Comparison of ENCODE assay signal across 8 cellular contexts in the genomic region with DNA sequence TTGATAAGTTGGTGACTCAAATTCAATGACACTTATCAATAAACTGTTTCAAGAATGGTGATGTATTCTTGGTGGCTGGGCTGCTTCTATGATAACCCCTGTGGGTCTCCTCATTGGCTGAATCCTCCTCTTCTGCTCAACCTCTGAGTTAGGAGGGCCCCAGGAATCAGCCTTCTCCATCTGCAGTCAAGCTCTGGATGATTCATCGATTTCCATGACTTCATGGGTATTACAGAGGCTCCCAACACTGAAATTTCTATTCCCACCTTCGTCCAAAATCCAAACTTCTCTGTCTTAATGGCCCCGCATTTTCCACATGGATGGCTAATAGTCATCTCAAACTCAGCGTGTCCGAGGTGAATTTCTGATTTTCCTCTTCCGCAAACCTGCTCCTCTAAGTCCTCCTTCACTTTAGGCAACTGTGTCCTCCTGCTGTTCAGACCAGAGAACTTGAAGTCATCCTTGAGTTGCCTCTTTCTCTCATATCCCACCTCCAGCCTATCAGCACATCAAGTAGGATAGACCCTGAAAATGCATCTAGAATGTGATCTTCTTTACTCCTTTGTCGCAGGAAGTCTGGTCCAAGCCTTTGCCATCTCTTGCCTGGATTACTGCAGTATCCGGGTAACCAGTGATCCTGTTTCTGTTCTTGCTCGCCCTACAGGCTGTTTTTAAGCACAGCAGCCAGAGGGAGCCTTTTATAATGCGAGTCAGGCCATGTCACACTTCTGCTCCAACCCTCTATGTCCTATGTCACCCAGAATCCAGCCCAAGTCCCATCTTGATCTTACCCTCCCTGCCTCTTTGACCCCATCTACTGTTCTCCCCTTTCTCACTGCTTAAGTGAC. TPM values are rescaled to one million over a fixed set of nuclear protein-coding genes. Genes with fewer than 3 reads are reported as not detected.
DNase-seq lines count a peak whose midpoint lies in the region; ATAC-seq and TF ChIP-seq lines count a peak whose summit lies in the region.

No MANE protein-coding gene starts in this region.

- POLR2A ChIA-PET in activated naive CD8-positive, alpha-beta T cell treated with anti-CD3 and anti-CD28 coated beads, Interleukin-2, amount 10 ng/mL, durations not matched to agents 7 days and 5 days (lab: Charles Lee), result no interaction called here

- intact Hi-C loops in mucosa of descending colon (cut with DNase I, micrococcal nuclease), result no loop called here

- peak; percentile 48 for ATAC-seq in activated naive CD8-positive, alpha-beta T cell treated with anti-CD3 and anti-CD28 coated beads, Interleukin-2, amount 10 ng/mL, durations not matched to agents 7 days and 5 days (ENCODE audit: low read depth)
- ATAC-seq in mucosa of descending colon, result peak; percentile 50
- ATAC-seq in GM18519 (IDR thresholded peaks at IDR 0.05; ENCODE audit: low FRiP score, unreplicated experiment), result no peak

- no peaks in the 10 kb centered on the region for H3K4me1 ChIP-seq in mucosa of descending colon (ENCODE audit: low read depth)

- H3K4me3 Mint-ChIP-seq in activated naive CD8-positive, alpha-beta T cell treated with anti-CD3 and anti-CD28 coated beads, Interleukin-2, amount 10 ng/mL, durations not matched to agents 7 days and 5 days, result no peak overlapping the region

- H3K9me3 ChIP-seq in mucosa of descending colon, result no peaks in the 10 kb centered on the region

- peaks cover 28% of the 10 kb centered on the region for H3K4me1 Mint-ChIP-seq in activated naive CD8-positive, alpha-beta T cell treated with anti-CD3 and anti-CD28 coated beads, Interleukin-2, amount 10 ng/mL, durations not matched to agents 7 days and 5 days

- H3K4me3 ChIP-seq in AG09309 (ENCODE audit: control insufficient read depth, low read depth, low read length) (no peak overlapping the region), GM12865 (ENCODE audit: low read depth, low read length) (no peak overlapping the region), mucosa of descending colon (no peak overlapping the region)
- H3K4me3 ChIP-seq in Jurkat, Clone E6-1 (ENCODE audit: low read length), result no peak overlapping the region

- no peaks in the 10 kb centered on the region for H3K27me3 Mint-ChIP-seq in activated naive CD8-positive, alpha-beta T cell treated with anti-CD3 and anti-CD28 coated beads, Interleukin-2, amount 10 ng/mL, durations not matched to agents 7 days and 5 days

- TF ChIP-seq CTCF in AG09309 (IDR thresholded peaks at IDR 0.05; ENCODE audit: control insufficient read depth, insufficient read depth, low read depth, low read length, missing control alignments), result peak; percentile 37
- peak; percentile 25 for TF ChIP-seq CTCF in GM12865 (IDR thresholded peaks at IDR 0.05; ENCODE audit: insufficient read depth, low read depth, low read length, missing control alignments)
- no peak for TF ChIP-seq CTCF in mucosa of descending colon (IDR thresholded peaks at IDR 0.05)

- DNase-seq in AG09309 (ENCODE audit: low read depth), result no peak
- DNase-seq in GM12865 (ENCODE audit: low read depth), result peak; percentile 41
- DNase-seq in Jurkat, Clone E6-1 (ENCODE audit: low read depth, low spot score), result peak; percentile 55
- DNase-seq in activated naive CD8-positive, alpha-beta T cell treated with anti-CD3 and anti-CD28 coated beads, Interleukin-2, amount 10 ng/mL, durations not matched to agents 7 days and 5 days, result no peak
- no peak for DNase-seq in mucosa of descending colon
- DNase-seq in 8988T, result no peak
- no peak for DNase-seq in activated CD8-positive, alpha-beta memory T cell treated with anti-CD3 and anti-CD28 coated beads for 24 hours

- H3K27ac Mint-ChIP-seq in activated naive CD8-positive, alpha-beta T cell treated with anti-CD3 and anti-CD28 coated beads, Interleukin-2, amount 10 ng/mL, durations not matched to agents 7 days and 5 days, result no peak overlapping the region

- no peaks in the 10 kb centered on the region for H3K36me3 ChIP-seq in mucosa of descending colon (ENCODE audit: low read depth)

- no peaks in the 10 kb centered on the region for H3K9me3 Mint-ChIP-seq in activated naive CD8-positive, alpha-beta T cell treated with anti-CD3 and anti-CD28 coated beads, Interleukin-2, amount 10 ng/mL, durations not matched to agents 7 days and 5 days

- H3K36me3 Mint-ChIP-seq in activated naive CD8-positive, alpha-beta T cell treated with anti-CD3 and anti-CD28 coated beads, Interleukin-2, amount 10 ng/mL, durations not matched to agents 7 days and 5 days, result peaks cover 4% of the 10 kb centered on the region

RNA-seq across cellular contexts. Expression of gene IL7R, which starts 41.4 kb away (rescaled TPM):
- 0.65 TPM for polyA plus RNA-seq in Jurkat, Clone E6-1 (2012; ENCODE audit: insufficient read depth, insufficient read length)
- 100 to 1,000 TPM; 738 to 891 TPM for total RNA-seq in activated naive CD8-positive, alpha-beta T cell treated with anti-CD3 and anti-CD28 coated beads, Interleukin-2, amount 10 ng/mL, durations not matched to agents 7 days and 5 days
- total RNA-seq in mucosa of descending colon, result 10 to 100 TPM in 2 of 3 donors, 1 to 10 TPM in 1; 6.6 to 16.9 (median 10.4) TPM

Comparison
In these comparisons a context has a peak if more than half of its experiments do, and no peak if none do; other contexts are left out.
1. DNase-seq: peak in GM12865 (single experiment) and Jurkat, Clone E6-1 (single experiment); none in AG09309 (single experiment), activated naive CD8-positive, alpha-beta T cell treated with anti-CD3 and anti-CD28 coated beads, Interleukin-2, amount 10 ng/mL, durations not matched to agents 7 days and 5 days (single experiment), mucosa of descending colon (0 of 3), 8988T (single experiment) and activated CD8-positive, alpha-beta memory T cell treated with anti-CD3 and anti-CD28 coated beads for 24 hours (single experiment).
2. RNA of gene IL7R, which starts 41.4 kb away (total RNA-seq): 738 to 891 TPM in activated naive CD8-positive, alpha-beta T cell treated with anti-CD3 and anti-CD28 coated beads, Interleukin-2, amount 10 ng/mL, durations not matched to agents 7 days and 5 days; 6.6 to 16.9 TPM in mucosa of descending colon; every median in the first group is over 10 times any median in the second.